ENCODE assay signal across 8 cellular contexts in the genomic region with DNA sequence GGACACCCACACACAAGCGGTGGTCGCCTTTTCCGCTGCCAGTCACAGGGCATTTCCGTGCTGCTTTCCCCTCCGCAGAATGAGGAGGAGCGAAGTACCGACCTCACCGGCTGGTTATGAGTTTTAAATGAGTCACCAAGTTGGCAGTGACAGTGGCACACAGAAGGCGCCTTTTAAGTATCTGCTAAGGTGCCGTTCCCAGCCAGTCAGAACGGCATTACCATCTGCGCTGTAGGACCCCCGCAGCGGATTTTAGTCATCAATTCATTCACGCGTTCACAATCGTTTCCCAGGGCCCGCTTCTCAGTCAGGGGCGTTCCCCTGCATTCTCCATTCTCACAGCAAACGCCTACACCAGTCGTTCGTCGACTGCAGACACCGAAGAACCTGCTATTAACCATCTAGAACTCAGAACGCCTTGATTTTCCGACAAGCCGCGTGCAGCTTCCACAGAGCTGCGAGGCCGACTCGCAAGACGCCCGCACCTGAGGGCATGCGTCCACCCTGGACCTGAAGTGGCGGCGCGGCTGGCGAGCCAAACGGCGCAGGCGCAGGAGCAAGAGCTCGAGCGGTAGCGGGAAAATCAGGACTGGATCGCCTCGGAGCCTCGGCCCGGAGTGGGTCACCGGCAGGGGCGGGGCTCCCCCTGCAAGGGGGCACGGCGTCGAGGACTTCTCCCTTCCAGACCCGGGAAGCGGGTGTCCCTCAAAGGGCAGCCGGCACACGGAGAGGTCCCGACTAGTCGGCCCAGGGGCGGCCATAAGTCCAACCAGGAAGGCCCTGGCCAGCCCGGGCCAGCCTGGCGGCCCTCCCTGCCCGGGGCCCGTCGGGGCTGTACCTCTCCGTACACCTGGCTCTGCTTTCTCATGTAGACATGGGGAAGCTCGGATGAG. TPM values are rescaled to one million over a fixed set of nuclear protein-coding genes. Genes with fewer than 3 reads are reported as not detected.
DNase-seq lines count a peak whose midpoint lies in the region; ATAC-seq and TF ChIP-seq lines count a peak whose summit lies in the region.

No MANE protein-coding gene starts in this region.

- no peaks in the 10 kb centered on the region for H3K27me3 ChIP-seq in DOHH2 (ENCODE audit: control insufficient read depth, low read length)

- H3K9me3 ChIP-seq in DOHH2 (ENCODE audit: control insufficient read depth, insufficient read depth, low read length) (no peaks in the 10 kb centered on the region), KOPT-K1 (ENCODE audit: insufficient read depth, low read length, poor library complexity, severe bottlenecking) (no peaks in the 10 kb centered on the region)

- H3K36me3 Mint-ChIP-seq in activated T-helper 17 cell treated with anti-CD3 and anti-CD28 coated beads, Interleukin-2, amount 50 U/mL, for 72 hours (ENCODE audit: low read depth), result peaks cover 11% of the 10 kb centered on the region
- H3K36me3 Mint-ChIP-seq in natural killer cell treated with Interleukin-12 subunit alpha and Interleukin-12 subunit beta and Interleukin-15 and Interleukin-18, amount 100 ng/mL, for 72 hours, result no peaks in the 10 kb centered on the region

- no peaks in the 10 kb centered on the region for H3F3A ChIP-seq in DOHH2 (ENCODE audit: control insufficient read depth, insufficient read depth)

- no peaks in the 10 kb centered on the region for H3K27me3 Mint-ChIP-seq in activated T-helper 17 cell treated with anti-CD3 and anti-CD28 coated beads, Interleukin-2, amount 50 U/mL, for 72 hours
- H3K27me3 Mint-ChIP-seq in natural killer cell treated with Interleukin-12 subunit alpha and Interleukin-12 subunit beta and Interleukin-15 and Interleukin-18, amount 100 ng/mL, for 72 hours, result no peaks in the 10 kb centered on the region

- peak overlapping the region; percentile 99 for H3K27ac Mint-ChIP-seq in activated T-helper 17 cell treated with anti-CD3 and anti-CD28 coated beads, Interleukin-2, amount 50 U/mL, for 72 hours
- H3K27ac Mint-ChIP-seq in natural killer cell treated with Interleukin-12 subunit alpha and Interleukin-12 subunit beta and Interleukin-15 and Interleukin-18, amount 100 ng/mL, for 72 hours, result peak overlapping the region; percentile 97 to 98

- H3K4me1 Mint-ChIP-seq in activated T-helper 17 cell treated with anti-CD3 and anti-CD28 coated beads, Interleukin-2, amount 50 U/mL, for 72 hours, result peaks cover 36% of the 10 kb centered on the region
- H3K4me1 Mint-ChIP-seq in natural killer cell treated with Interleukin-12 subunit alpha and Interleukin-12 subunit beta and Interleukin-15 and Interleukin-18, amount 100 ng/mL, for 72 hours (ENCODE audit: low read depth in 2 of 2), result peaks cover 42 to 45% of the 10 kb centered on the region in 2 donors

- H3K9me3 Mint-ChIP-seq in activated T-helper 17 cell treated with anti-CD3 and anti-CD28 coated beads, Interleukin-2, amount 50 U/mL, for 72 hours, result no peaks in the 10 kb centered on the region
- no peaks in the 10 kb centered on the region for H3K9me3 Mint-ChIP-seq in natural killer cell treated with Interleukin-12 subunit alpha and Interleukin-12 subunit beta and Interleukin-15 and Interleukin-18, amount 100 ng/mL, for 72 hours

- H3K9me2 ChIP-seq in DOHH2 (replicated peaks; ENCODE audit: control insufficient read depth, low read length), result no peaks in the 10 kb centered on the region

- H3K4me1 ChIP-seq in DOHH2 (ENCODE audit: control insufficient read depth, low read length), result peaks cover 45% of the 10 kb centered on the region

- H3K4me3 ChIP-seq in DOHH2 (ENCODE audit: low read length) (peak overlapping the region; percentile 73), fibroblast of mammary gland (ENCODE audit: control insufficient read depth, low read depth, low read length) (peak overlapping the region; percentile 82)

- DNase-seq in RPMI7951 (ENCODE audit: low read depth) (peak; percentile 79), fibroblast of mammary gland (ENCODE audit: low read depth) (peak; percentile 81)
- DNase-seq in natural killer cell treated with Interleukin-12 subunit alpha and Interleukin-12 subunit beta and Interleukin-15 and Interleukin-18, amount 100 ng/mL, for 72 hours (ENCODE audit: low spot score), result peak; percentile 92
- DNase-seq in stimulated activated naive CD4-positive, alpha-beta T cell (lab: John Stamatoyannopoulos, UW), result peak; percentile 74 to 94 (median 86)

- no peaks in the 10 kb centered on the region for H4K20me1 ChIP-seq in DOHH2 (ENCODE audit: control insufficient read depth, insufficient read depth, low read depth, low read length)

- peaks cover 7% of the 10 kb centered on the region; the same call in 1 of the 2 replicates for H3K36me3 ChIP-seq in DOHH2 (ENCODE audit: control insufficient read depth, low read length)
- H3K36me3 ChIP-seq in KOPT-K1 (ENCODE audit: insufficient read depth, low read length), result no peaks in the 10 kb centered on the region

- TF ChIP-seq CTCF in DOHH2 (IDR thresholded peaks at IDR 0.05; ENCODE audit: low read depth, low read length, poor library complexity, severe bottlenecking) (no peak), fibroblast of mammary gland (conservative IDR thresholded peaks at IDR 0.05; ENCODE audit: control insufficient read depth, insufficient read depth, low read depth, low read length) (no peak)

- H3K27ac ChIP-seq in DOHH2 (ENCODE audit: low read depth, low read length) (peak overlapping the region; percentile 55), KOPT-K1 (ENCODE audit: low read depth, low read length, poor library complexity, severe bottlenecking) (peak overlapping the region; percentile 69)

- peak; percentile 44 for ATAC-seq in GM21786 (IDR thresholded peaks at IDR 0.05; ENCODE audit: unreplicated experiment)
- peak; percentile 80 for ATAC-seq in activated T-helper 17 cell treated with anti-CD3 and anti-CD28 coated beads, Interleukin-2, amount 50 U/mL, for 72 hours (replicated peaks)
- ATAC-seq in natural killer cell treated with Interleukin-12 subunit alpha and Interleukin-12 subunit beta and Interleukin-15 and Interleukin-18, amount 100 ng/mL, for 72 hours, result peak; percentile 74 to 79

- H3K4me2 ChIP-seq in DOHH2 (ENCODE audit: low read length), result peak overlapping the region; percentile 75

- peak overlapping the region; percentile 98 for H3K4me3 Mint-ChIP-seq in activated T-helper 17 cell treated with anti-CD3 and anti-CD28 coated beads, Interleukin-2, amount 50 U/mL, for 72 hours
- peak overlapping the region; percentile 98 for H3K4me3 Mint-ChIP-seq in natural killer cell treated with Interleukin-12 subunit alpha and Interleukin-12 subunit beta and Interleukin-15 and Interleukin-18, amount 100 ng/mL, for 72 hours

- H3K79me2 ChIP-seq in DOHH2 (ENCODE audit: control insufficient read depth, low read length), result peaks cover 30% of the 10 kb centered on the region

RNA-seq across cellular contexts. Expression of gene CYP2R1, which starts 0.6 kb away (rescaled TPM):
- total RNA-seq in RPMI7951 (2014; rRNA removed; shearing (Covaris generic)), result 4.8 and 5.6 TPM in 2 replicates
- total RNA-seq in activated T-helper 17 cell treated with anti-CD3 and anti-CD28 coated beads, Interleukin-2, amount 50 U/mL, for 72 hours, result 10 to 100 TPM; 10.5 to 13.7 TPM
- total RNA-seq in natural killer cell treated with Interleukin-12 subunit alpha and Interleukin-12 subunit beta and Interleukin-15 and Interleukin-18, amount 100 ng/mL, for 72 hours, result 10 to 100 TPM in 1 of 2 donors, 1 to 10 TPM in 1; 9.1 to 11.1 TPM

Comparison
In these comparisons a context has a peak if more than half of its experiments do, and no peak if none do; other contexts are left out.
1. Peak in every context shown above with its lines: DNase-seq, ATAC-seq, H3K4me3 ChIP-seq and H3K27ac ChIP-seq.